Comparison of ENCODE assay signal across 16 cellular contexts in the genomic region with DNA sequence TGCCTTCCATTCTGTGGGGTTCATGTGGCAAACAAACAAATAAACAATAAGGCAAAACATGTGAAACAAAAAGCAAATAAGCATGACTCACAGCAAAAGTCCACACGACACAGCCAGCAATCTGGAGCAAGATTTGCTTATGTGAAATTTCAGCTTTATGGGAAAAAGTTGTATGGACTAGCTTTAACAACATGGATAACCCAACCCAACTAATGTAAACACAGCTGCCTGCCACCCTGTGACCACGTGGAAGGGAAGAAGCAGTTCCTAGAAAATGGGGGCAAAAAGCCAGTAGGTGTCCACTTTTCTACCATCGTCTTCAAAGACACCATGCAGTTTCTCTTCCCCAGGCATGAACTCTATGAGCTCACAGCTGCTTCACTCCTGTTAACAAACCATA.
DNase-seq lines count a peak whose midpoint lies in the region; TF ChIP-seq lines count a peak whose summit lies in the region.
"Had no signal": no experiment of that assay in that cellular context is flagged by ENCODE, and none has a peak within 500 bp of the region (broad histone marks: within the 10 kb centered on the region; RNA-seq: fewer than 3 reads in every experiment).

No MANE protein-coding gene starts in this region.

- no peak for TF ChIP-seq CTCF in GM13977 (IDR thresholded peaks at IDR 0.05; ENCODE audit: extremely low read depth, insufficient read depth, missing control alignments)

- DNase-seq in CD1c-positive myeloid dendritic cell (ENCODE audit: extremely low spot score) = peak; percentile 21
- peak; percentile 1 for DNase-seq in HCEC 1CT
- DNase-seq in NCI-H774 (lab: John Stamatoyannopoulos, UW) = peak; percentile 69
- peak; percentile 2 for DNase-seq in fibroblast of peridontal ligament (ENCODE audit: extremely low read depth)
- DNase-seq in NOMO-1 treated with dmso at 0.1 percent for 144 hours (lab: John Stamatoyannopoulos, UW; ENCODE audit: unreplicated experiment) = no peak
- no peak for DNase-seq in medulla oblongata (ENCODE audit: extremely low spot score)
- DNase-seq in C1 segment of cervical spinal cord (lab: John Stamatoyannopoulos, UW) = no peak
- no peak for DNase-seq in GM13977 (ENCODE audit: low spot score)
- DNase-seq: activated CD8-positive, alpha-beta memory T cell treated with anti-CD3 and anti-CD28 coated beads for 24 hours; activated T-cell treated with anti-CD3 and anti-CD28 coated beads, Interleukin-2, amount 50 U/mL, for 48 hours; colonic mucosa; esophagus squamous epithelium; NCI-H1092; NCI-H2227 treated with DMSO at 0.1 percent for 48 hours; Right ventricle myocardium superior; T-helper 1 cell had no signal

- in situ Hi-C loops in GM13977 (cut with MboI; ENCODE audit: low pct_unique_long_range_greater_than_20kb, low sequenced_read_pairs, unreplicated experiment) = no loop called here

Comparison
In these comparisons a context has a peak if more than half of its experiments do, and no peak if none do; other contexts are left out.
1. DNase-seq: peak in CD1c-positive myeloid dendritic cell (single experiment), HCEC 1CT (single experiment), NCI-H774 (single experiment) and fibroblast of peridontal ligament (single experiment); none in NOMO-1 treated with dmso at 0.1 percent for 144 hours (single experiment), medulla oblongata (single experiment), C1 segment of cervical spinal cord (0 of 14) and GM13977 (single experiment).